Comparison of ENCODE assay signal across 8 cellular contexts in the genomic region with DNA sequence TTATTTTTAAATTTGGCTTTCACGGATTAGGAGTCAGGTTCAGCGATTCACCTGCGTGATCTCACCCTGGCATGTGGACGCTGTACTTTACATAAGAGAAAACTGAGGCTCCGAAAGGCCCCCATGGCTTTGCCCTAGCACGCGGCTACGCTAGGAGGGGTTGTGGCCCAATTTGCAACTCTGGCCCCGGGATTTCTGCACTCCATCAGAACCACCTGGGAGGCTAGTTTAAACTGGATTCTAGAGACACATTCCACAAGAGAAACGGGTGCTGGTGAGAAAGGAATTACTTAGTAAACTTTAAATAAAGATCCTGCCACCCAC. TPM values are rescaled to one million over a fixed set of nuclear protein-coding genes. Genes with fewer than 3 reads are reported as not detected.
DNase-seq lines count a peak whose midpoint lies in the region; ATAC-seq lines count a peak whose summit lies in the region.

No MANE protein-coding gene starts in this region.

- peaks cover 63% of the 10 kb centered on the region for H3K36me3 Mint-ChIP-seq in activated CD8-positive, alpha-beta T cell treated with anti-CD3 and anti-CD28 coated beads, Interleukin-2, amount 10 ng/mL, durations not matched to agents 7 days and 5 days (ENCODE audit: low read depth)

- H3K9me3 Mint-ChIP-seq in activated CD8-positive, alpha-beta T cell treated with anti-CD3 and anti-CD28 coated beads, Interleukin-2, amount 10 ng/mL, durations not matched to agents 7 days and 5 days (ENCODE audit: insufficient read depth): no peaks in the 10 kb centered on the region
- no peaks in the 10 kb centered on the region for H3K9me3 Mint-ChIP-seq in stimulated activated naive CD8-positive, alpha-beta T cell treated with anti-CD3 and anti-CD28 coated beads, Interleukin-15, amount 100 ng/mL, for 72 hours

- H3K4me3 ChIP-seq in iPS-18c (ENCODE audit: insufficient read depth, low read depth, low read length): peak overlapping the region; percentile 57

- H3K4me1 Mint-ChIP-seq in activated CD8-positive, alpha-beta T cell treated with anti-CD3 and anti-CD28 coated beads, Interleukin-2, amount 10 ng/mL, durations not matched to agents 7 days and 5 days (ENCODE audit: low read depth): peaks cover 71% of the 10 kb centered on the region
- H3K4me1 Mint-ChIP-seq in stimulated activated naive CD8-positive, alpha-beta T cell treated with anti-CD3 and anti-CD28 coated beads, Interleukin-15, amount 100 ng/mL, for 72 hours: peaks cover 78% of the 10 kb centered on the region

- peak; percentile 57 for DNase-seq in DMS 273 (lab: John Stamatoyannopoulos, UW; ENCODE audit: unreplicated experiment)
- DNase-seq in DMS 273 treated with DMSO at 0.1 percent for 48 hours (lab: John Stamatoyannopoulos, UW): no peak
- DNase-seq in activated CD8-positive, alpha-beta T cell treated with anti-CD3 and anti-CD28 coated beads, Interleukin-2, amount 10 ng/mL, durations not matched to agents 7 days and 5 days: no peak
- DNase-seq in stimulated activated naive CD8-positive, alpha-beta T cell treated with anti-CD3 and anti-CD28 coated beads, Interleukin-15, amount 100 ng/mL, for 72 hours: no peak
- DNase-seq in NCI-H748 treated with DMSO at 0.1 percent for 48 hours (lab: John Stamatoyannopoulos, UW): no peak

- ATAC-seq in activated CD8-positive, alpha-beta T cell treated with anti-CD3 and anti-CD28 coated beads, Interleukin-2, amount 10 ng/mL, durations not matched to agents 7 days and 5 days: no peak
- no peak for ATAC-seq in stimulated activated naive CD8-positive, alpha-beta T cell treated with anti-CD3 and anti-CD28 coated beads, Interleukin-15, amount 100 ng/mL, for 72 hours
- ATAC-seq in GM19328 (IDR thresholded peaks at IDR 0.05; ENCODE audit: unreplicated experiment) (no peak), HG03342 (IDR thresholded peaks at IDR 0.05; ENCODE audit: unreplicated experiment) (no peak)

- peak overlapping the region; percentile 96 for H3K27ac Mint-ChIP-seq in activated CD8-positive, alpha-beta T cell treated with anti-CD3 and anti-CD28 coated beads, Interleukin-2, amount 10 ng/mL, durations not matched to agents 7 days and 5 days
- H3K27ac Mint-ChIP-seq in stimulated activated naive CD8-positive, alpha-beta T cell treated with anti-CD3 and anti-CD28 coated beads, Interleukin-15, amount 100 ng/mL, for 72 hours: peak overlapping the region; percentile 92 to 96

- H3K9me3 ChIP-seq in iPS-18c (ENCODE audit: control insufficient read depth, insufficient read depth, low read length): no peaks in the 10 kb centered on the region

- CTCF ChIA-PET in activated CD8-positive, alpha-beta T cell treated with anti-CD3 and anti-CD28 coated beads, Interleukin-2, amount 10 ng/mL, durations not matched to agents 7 days and 5 days (lab: Charles Lee): interaction anchor here (1.8 to 8.9 kb wide), 4 partner anchors 11 to 31 kb away, joined by 6 to 79 read pairs (median 35); no protein-coding TSS in a partner anchor

- POLR2A ChIA-PET in activated CD8-positive, alpha-beta T cell treated with anti-CD3 and anti-CD28 coated beads, Interleukin-2, amount 10 ng/mL, durations not matched to agents 7 days and 5 days (lab: Charles Lee): interaction anchor here (0.6 kb wide), 1 partner anchor 12 kb away, joined by 4 read pairs; no protein-coding TSS in a partner anchor

- H3K27me3 Mint-ChIP-seq in activated CD8-positive, alpha-beta T cell treated with anti-CD3 and anti-CD28 coated beads, Interleukin-2, amount 10 ng/mL, durations not matched to agents 7 days and 5 days (ENCODE audit: low read depth): no peaks in the 10 kb centered on the region
- H3K27me3 Mint-ChIP-seq in stimulated activated naive CD8-positive, alpha-beta T cell treated with anti-CD3 and anti-CD28 coated beads, Interleukin-15, amount 100 ng/mL, for 72 hours: no peaks in the 10 kb centered on the region

- peak overlapping the region; percentile 89 for H3K4me3 Mint-ChIP-seq in activated CD8-positive, alpha-beta T cell treated with anti-CD3 and anti-CD28 coated beads, Interleukin-2, amount 10 ng/mL, durations not matched to agents 7 days and 5 days
- peak overlapping the region; percentile 94 to 98 for H3K4me3 Mint-ChIP-seq in stimulated activated naive CD8-positive, alpha-beta T cell treated with anti-CD3 and anti-CD28 coated beads, Interleukin-15, amount 100 ng/mL, for 72 hours

RNA-seq across cellular contexts. Expression of a gene that starts 6.2 kb away (rescaled TPM):
- 10 to 100 TPM; 22.4 to 25.1 TPM for total RNA-seq in activated CD8-positive, alpha-beta T cell treated with anti-CD3 and anti-CD28 coated beads, Interleukin-2, amount 10 ng/mL, durations not matched to agents 7 days and 5 days

RNA-seq across cellular contexts. Expression of a gene that starts 23.0 kb away (rescaled TPM):
- not detected for total RNA-seq in activated CD8-positive, alpha-beta T cell treated with anti-CD3 and anti-CD28 coated beads, Interleukin-2, amount 10 ng/mL, durations not matched to agents 7 days and 5 days

RNA-seq across cellular contexts. Expression of a gene that starts 54.2 kb away (rescaled TPM):
- not detected for total RNA-seq in activated CD8-positive, alpha-beta T cell treated with anti-CD3 and anti-CD28 coated beads, Interleukin-2, amount 10 ng/mL, durations not matched to agents 7 days and 5 days

RNA-seq across cellular contexts. Expression of a gene that starts 55.8 kb away (rescaled TPM):
- not detected for total RNA-seq in activated CD8-positive, alpha-beta T cell treated with anti-CD3 and anti-CD28 coated beads, Interleukin-2, amount 10 ng/mL, durations not matched to agents 7 days and 5 days
